ENCODE assay signal across 11 cellular contexts in genomic region chr22:21096878-21097277, GRCh38. TPM values are rescaled to one million over a fixed set of nuclear protein-coding genes. Genes with fewer than 3 reads are reported as not detected.
"Had no signal": no experiment of that assay in that cellular context is flagged by ENCODE, and none has a peak within 500 bp of the region (broad histone marks: within the 10 kb centered on the region; RNA-seq: fewer than 3 reads in every experiment).

No MANE protein-coding gene starts in this region.

RNA-seq across cellular contexts. Expression of gene LRRC74B, which starts 51.1 kb away (rescaled TPM):
- total RNA-seq: stomach, subcutaneous adipose tissue, suprapubic skin, temporal lobe, thoracic aorta, thyroid gland, transverse colon, upper lobe of right lung, ureter, urinary bladder, vagina had no signal
- polyA plus RNA-seq: stomach, urinary bladder had no signal
